Comparison of ENCODE assay signal across 17 cellular contexts in the genomic region with DNA sequence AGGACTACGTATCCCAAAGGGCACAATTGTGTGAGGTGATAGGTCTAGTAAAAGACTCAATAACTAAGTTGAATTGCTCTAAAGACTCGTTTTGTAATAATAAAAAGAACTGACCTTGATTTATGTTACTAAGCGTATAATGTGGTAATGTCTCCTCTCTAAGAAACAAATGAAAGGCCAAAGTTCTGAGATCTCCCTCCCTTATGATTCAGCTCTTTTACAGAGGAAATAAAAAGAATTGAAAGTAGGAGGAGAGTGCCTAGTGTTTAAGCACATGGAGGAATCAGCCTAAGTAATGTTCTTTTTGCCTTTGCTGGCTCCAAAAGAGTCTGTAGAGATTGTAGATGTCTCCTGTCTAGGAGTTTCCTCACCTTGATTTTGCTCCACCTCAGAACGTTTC.
A peak's percentile ranks its signal among the peaks of the same experiment; 100 is the strongest.
DNase-seq lines count a peak whose midpoint lies in the region; ATAC-seq and TF ChIP-seq lines count a peak whose summit lies in the region.
"Had no signal": no experiment of that assay in that cellular context is flagged by ENCODE, and none has a peak within 500 bp of the region (broad histone marks: within the 10 kb centered on the region; RNA-seq: fewer than 3 reads in every experiment).

No MANE protein-coding gene starts in this region.

- H3K56ac ChIP-seq in H9 (ENCODE audit: insufficient read length, low read depth, low read length): no peak overlapping the region

- no peaks in the 10 kb centered on the region for H3K4me1 Mint-ChIP-seq in H9
- H3K4me1 Mint-ChIP-seq: CD4-positive, alpha-beta memory T cell; IgD-negative memory B cell had no signal

- H4K20me1 ChIP-seq in PC-3 (ENCODE audit: low read length) (no peaks in the 10 kb centered on the region), H9 (ENCODE audit: control insufficient read depth, insufficient read depth, insufficient read length) (no peaks in the 10 kb centered on the region)

- H3K18ac ChIP-seq in H9 (ENCODE audit: insufficient read length, low read depth, low read length): no peak overlapping the region

- no peaks in the 10 kb centered on the region for H3K27me3 Mint-ChIP-seq in H9 (ENCODE audit: low read depth)
- H3K27me3 Mint-ChIP-seq: CD4-positive, alpha-beta memory T cell had no signal

- H3K4me3 ChIP-seq in PC-3 (ENCODE audit: low read length) (no peak overlapping the region), duodenal mucosa (ENCODE audit: low read depth in 1 of 2, low read length in 2 of 2) (no peak overlapping the region), muscle layer of duodenum (ENCODE audit: low read depth in 1 of 2, low read length in 2 of 2) (no peak overlapping the region)
- H3K4me3 ChIP-seq: A549, GM12878 had no signal

- H3K23ac ChIP-seq in H9 (ENCODE audit: insufficient read length, low read depth, low read length): no peak overlapping the region

- no peak for TF ChIP-seq CTCF in PC-3 (conservative IDR thresholded peaks at IDR 0.05; ENCODE audit: low read depth, low read length)
- no peak for TF ChIP-seq CTCF in H9 (conservative IDR thresholded peaks at IDR 0.05)

- 0 out of 2 replicates have a peak overlapping the region, but pooled peaks have one; percentile 37 for H3K4me2 ChIP-seq in PC-3 (ENCODE audit: low read length)
- no peak overlapping the region for H3K4me2 ChIP-seq in H9 (ENCODE audit: insufficient read depth, insufficient read length, low read length)
- H3K4me2 ChIP-seq: A549 had no signal

- H3K9ac ChIP-seq in PC-3 (ENCODE audit: low read length) (no peak overlapping the region), duodenal mucosa (ENCODE audit: low read depth in 1 of 2, low read length in 2 of 2) (no peak overlapping the region), H9 (ENCODE audit: extremely low read depth, insufficient read length, low read length) (no peak overlapping the region)

- H2BK12ac ChIP-seq in H9 (ENCODE audit: insufficient read length, low read depth, low read length): no peak overlapping the region

- H3K79me1 ChIP-seq in H9 (ENCODE audit: insufficient read depth, low read depth, low read length, poor library complexity, severe bottlenecking): no peaks in the 10 kb centered on the region

- H3K23me2 ChIP-seq in H9 (ENCODE audit: insufficient read length, low read depth, low read length, poor library complexity, severe bottlenecking): no peaks in the 10 kb centered on the region

- H3F3A ChIP-seq in PC-3 (ENCODE audit: low read length, unreplicated experiment): no peaks in the 10 kb centered on the region

- H3K9me3 ChIP-seq in PC-3 (ENCODE audit: low read length) (no peaks in the 10 kb centered on the region), duodenal mucosa (ENCODE audit: control insufficient read depth in 1 of 2, low read length in 2 of 2) (no peaks in the 10 kb centered on the region), muscle layer of duodenum (ENCODE audit: control insufficient read depth in 1 of 2, low read length in 2 of 2) (no peaks in the 10 kb centered on the region), H9 (ENCODE audit: control insufficient read depth, low read depth, low read length) (no peaks in the 10 kb centered on the region)
- H3K9me3 ChIP-seq: A549, BE2C had no signal

- H3K4me3 Mint-ChIP-seq in H9: no peak overlapping the region
- H3K4me3 Mint-ChIP-seq: CD4-positive, alpha-beta memory T cell; HFFc6; IgD-negative memory B cell had no signal

- H3K14ac ChIP-seq in H9 (ENCODE audit: insufficient read depth, low read length): no peak overlapping the region

- no peak overlapping the region for H2AK5ac ChIP-seq in H9 (ENCODE audit: insufficient read length, low read length)

- CTCF ChIA-PET in PC-3 (lab: Charles Lee): no interaction called here

- H3K36me3 ChIP-seq in PC-3 (ENCODE audit: low read depth, low read length) (no peaks in the 10 kb centered on the region), duodenal mucosa (ENCODE audit: control insufficient read depth in 1 of 2, insufficient read depth in 2 of 2, low read length in 2 of 2) (no peaks in the 10 kb centered on the region), muscle layer of duodenum (ENCODE audit: control insufficient read depth in 1 of 2, insufficient read depth in 2 of 2, low read length in 2 of 2) (no peaks in the 10 kb centered on the region)
- H3K36me3 ChIP-seq: BE2C had no signal

- no peaks in the 10 kb centered on the region for H3K36me3 Mint-ChIP-seq in H9 (ENCODE audit: insufficient read depth in 1 of 3, low read depth in 3 of 3)
- H3K36me3 Mint-ChIP-seq: CD4-positive, alpha-beta memory T cell; IgD-negative memory B cell had no signal

- H3K4ac ChIP-seq in H9 (ENCODE audit: low read depth, low read length): no peak overlapping the region

- no peak overlapping the region for H4K91ac ChIP-seq in H9 (ENCODE audit: insufficient read length, low read depth, low read length)

- H3K4me1 ChIP-seq in PC-3 (ENCODE audit: insufficient read depth, low read length) (peaks cover 22% of the 10 kb centered on the region), duodenal mucosa (ENCODE audit: control insufficient read depth in 1 of 2, insufficient read depth in 2 of 2, low read length in 2 of 2) (peaks cover 0 to 7% of the 10 kb centered on the region in 2 donors), muscle layer of duodenum (ENCODE audit: control insufficient read depth in 1 of 2, insufficient read depth in 2 of 2, low read length in 2 of 2) (no peaks in the 10 kb centered on the region), H9 (ENCODE audit: insufficient read depth, low read length) (no peaks in the 10 kb centered on the region)
- H3K4me1 ChIP-seq: A549, BE2C had no signal

- no peaks in the 10 kb centered on the region for H3K27me3 ChIP-seq in PC-3 (ENCODE audit: low read length)
- no peaks in the 10 kb centered on the region for H3K27me3 ChIP-seq in duodenal mucosa (ENCODE audit: control insufficient read depth in 1 of 2, insufficient read depth in 2 of 2, low read length in 2 of 2)
- no peaks in the 10 kb centered on the region for H3K27me3 ChIP-seq in muscle layer of duodenum (ENCODE audit: low read depth, low read length)
- H3K27me3 ChIP-seq in H9 (ENCODE audit: insufficient read depth, low read length): no peaks in the 10 kb centered on the region

- no peaks in the 10 kb centered on the region for H3K9me3 Mint-ChIP-seq in H9
- H3K9me3 Mint-ChIP-seq: CD4-positive, alpha-beta memory T cell; HFFc6; IgD-negative memory B cell had no signal

- H2BK120ac ChIP-seq in H9 (ENCODE audit: low read depth, low read length, poor library complexity, severe bottlenecking): no peak overlapping the region

- H3K27ac Mint-ChIP-seq in H9: no peak overlapping the region
- H3K27ac Mint-ChIP-seq: CD4-positive, alpha-beta memory T cell; HFFc6; IgD-negative memory B cell had no signal

- DNase-seq in PC-3 (peak; percentile 44), NCI-H510A treated with DMSO at 0.1 percent for 48 hours (lab: John Stamatoyannopoulos, UW) (no peak), HPDE6-E6E7 (ENCODE audit: extremely low spot score) (no peak), H9 (no peak), sciatic nerve (ENCODE audit: low spot score) (no peak)
- DNase-seq: BE2C; CD4-positive, alpha-beta memory T cell; DMS79; GOT3; HCEC 1CT; HFFc6 had no signal

- H3K27ac ChIP-seq in PC-3 (ENCODE audit: low read length): 0 out of 2 replicates have a peak overlapping the region, but pooled peaks have one; percentile 14
- H3K27ac ChIP-seq in duodenal mucosa (ENCODE audit: low read depth, low read length): peak overlapping the region; percentile 55
- H3K27ac ChIP-seq in muscle layer of duodenum (ENCODE audit: low read length): peak overlapping the region; percentile 7
- H3K27ac ChIP-seq in H9 (ENCODE audit: insufficient read length, low read depth, low read length): no peak overlapping the region
- H3K27ac ChIP-seq: A549, C4-2B had no signal

- H2BK15ac ChIP-seq in H9 (ENCODE audit: low read depth, low read length): no peak overlapping the region

- intact Hi-C loops in PC-3 (cut with micrococcal nuclease): loop anchor here (2.0 kb wide), 1 partner anchor 17 kb away; no protein-coding TSS in a partner anchor
- intact Hi-C loops in sciatic nerve (cut with DNase I): no loop called here

- H3K79me2 ChIP-seq in PC-3 (ENCODE audit: low read length): no peaks in the 10 kb centered on the region
- no peaks in the 10 kb centered on the region for H3K79me2 ChIP-seq in H9 (ENCODE audit: insufficient read depth, low read length)

- H2AFZ ChIP-seq in PC-3 (ENCODE audit: low read length) (peak overlapping the region; percentile 63), H9 (ENCODE audit: low read length) (no peak overlapping the region)

- H4K8ac ChIP-seq in H9 (replicated peaks; ENCODE audit: insufficient read length, low read depth, low read length): no peak overlapping the region

- H2BK5ac ChIP-seq in H9 (ENCODE audit: insufficient read length, low read length): no peak overlapping the region

- no CpG with 5 or more reads among the region's 4 CpGs for WGBS in H9 (ENCODE audit: extremely low coverage, insufficient read length, low lambda C conversion rate)

- no peak overlapping the region for H2BK20ac ChIP-seq in H9 (ENCODE audit: low read depth, low read length, poor library complexity, severe bottlenecking)

- no TSS peak for BruUV-seq in PC-3 (replicated peaks; lab: Mats Ljungman, UMichigan)

- ATAC-seq in PC-3 (peak; percentile 85), sciatic nerve (no peak)
- ATAC-seq: A549, GM12878 had no signal

- POLR2A ChIA-PET in PC-3 (lab: Charles Lee; ENCODE audit: unreplicated experiment): no interaction called here

- no peak overlapping the region for H4K5ac ChIP-seq in H9 (ENCODE audit: insufficient read length, low read depth, low read length)

- no peak overlapping the region for H3T11ph ChIP-seq in H9 (ENCODE audit: low read length)

- no peaks in the 10 kb centered on the region for H3K9me2 ChIP-seq in PC-3 (replicated peaks; ENCODE audit: low read length)
